Comparison of ENCODE assay signal across 8 cellular contexts in genomic region chr2:27071277-27071989, GRCh38. TPM values are rescaled to one million over a fixed set of nuclear protein-coding genes. Genes with fewer than 3 reads are reported as not detected.
DNase-seq lines count a peak whose midpoint lies in the region; ATAC-seq, FAIRE-seq and TF ChIP-seq lines count a peak whose summit lies in the region.

Gene OST4 (minus strand): TSS chr2:27071654.

- ATAC-seq in GM19023 (IDR thresholded peaks at IDR 0.05; ENCODE audit: unreplicated experiment) = peak; percentile 83
- ATAC-seq in HG03196 (IDR thresholded peaks at IDR 0.05; ENCODE audit: unreplicated experiment) = peak; percentile 85
- ATAC-seq in activated CD4-positive, CD25-positive, alpha-beta regulatory T cell treated with anti-CD3 and anti-CD28 coated beads, Interleukin-2, amount 50 U/mL, for 24 hours = peak; percentile 95 to 96

- peak; percentile 55 for DNase-seq in AG09309 (ENCODE audit: low read depth)
- DNase-seq in NCI-H446 (lab: John Stamatoyannopoulos, UW) = peak; percentile 70 to 95
- DNase-seq in cerebellar cortex (ENCODE audit: low spot score) = peak; percentile 92
- peak; percentile 98 for DNase-seq in kidney
- peak; percentile 94 for DNase-seq in stimulated activated CD4-positive, alpha-beta T cell treated with anti-CD3 and anti-CD28 coated beads, Interleukin-15, amount 100 ng/mL, for 24 hours

- no peaks in the 10 kb centered on the region for H3K9me3 ChIP-seq in kidney (ENCODE audit: control insufficient read depth in 1 of 2, low read length in 2 of 2)

- peak within 1 kb of the TSS; percentile 85 to 90 for H3K27ac ChIP-seq in kidney (ENCODE audit: low read depth in 2 of 2, low read length in 2 of 2)

- FAIRE-seq in kidney (lab: Jason Lieb, UNC) = no peak

- H3K4me1 ChIP-seq in kidney (ENCODE audit: control insufficient read depth in 1 of 2, insufficient read depth in 1 of 2, low read depth in 1 of 2, low read length in 2 of 2) = peaks cover 14 to 26% of the 10 kb centered on the region in 2 donors

- peak within 1 kb of the TSS; percentile 64 to 78 for H3K9ac ChIP-seq in kidney (ENCODE audit: low read length in 2 of 2)

- intact Hi-C loops in kidney (cut with DNase I) = no loop called here

- H3K36me3 ChIP-seq in kidney (ENCODE audit: control insufficient read depth in 1 of 2, insufficient read depth in 2 of 2, low read length in 2 of 2) = peaks cover 0 to 20% of the 10 kb centered on the region in 2 donors

- H3K4me3 ChIP-seq in AG09309 (ENCODE audit: control insufficient read depth, low read depth, low read length) (peak within 1 kb of the TSS; percentile 67), kidney (ENCODE audit: low read length in 2 of 2) (peak within 1 kb of the TSS; percentile 78 to 80)

- TF ChIP-seq CTCF in AG09309 (IDR thresholded peaks at IDR 0.05; ENCODE audit: control insufficient read depth, insufficient read depth, low read depth, low read length, missing control alignments) (no peak), kidney (IDR thresholded peaks at IDR 0.05; ENCODE audit: borderline replicate concordance, extremely low read depth, insufficient read depth) (peak; percentile 23)

RNA-seq across cellular contexts. Expression of gene OST4, which starts in this region (rescaled TPM):
- 260 TPM for total RNA-seq in kidney
- polyA plus RNA-seq in kidney (ENCODE audit: insufficient read depth, low read depth, low replicate concordance) = 718 TPM

Comparison
In these comparisons a context has a peak if more than half of its experiments do, and no peak if none do; other contexts are left out.
1. Peak in every context shown above with its lines: DNase-seq, ATAC-seq, H3K4me3 ChIP-seq and H3K27ac ChIP-seq.